In genomic region chr18:21105936-21106335, GRCh38 we compare ENCODE assay signal across 11 cellular contexts. TPM values are rescaled to one million over a fixed set of nuclear protein-coding genes. Genes with fewer than 3 reads are reported as not detected.
DNase-seq lines count a peak whose midpoint lies in the region; ATAC-seq, FAIRE-seq and TF ChIP-seq lines count a peak whose summit lies in the region.
"Had no signal": no experiment of that assay in that cellular context is flagged by ENCODE, and none has a peak within 500 bp of the region (broad histone marks: within the 10 kb centered on the region; RNA-seq: fewer than 3 reads in every experiment).

No MANE protein-coding gene starts in this region.

- H3K36me3 ChIP-seq in OCI-LY1 (ENCODE audit: insufficient read depth, low read length) (peaks cover 4% of the 10 kb centered on the region; the same call in 1 of the 2 replicates), colonic mucosa (no peaks in the 10 kb centered on the region), gastrocnemius medialis (no peaks in the 10 kb centered on the region)

- no peak overlapping the region for H2AFZ ChIP-seq in OCI-LY1 (ENCODE audit: low read length)

- peaks cover 5% of the 10 kb centered on the region for H3K36me3 Mint-ChIP-seq in natural killer cell treated with Interleukin-12 subunit alpha and Interleukin-12 subunit beta and Interleukin-15 and Interleukin-18, amount 100 ng/mL, for 72 hours

- TF ChIP-seq POLR2A in GM12892 (IDR thresholded peaks at IDR 0.05; ENCODE audit: low read depth, low read length) (no peak), gastrocnemius medialis (IDR thresholded peaks at IDR 0.05) (no peak)

- peak; percentile 42 for FAIRE-seq in GM12892 (lab: Jason Lieb, UNC)

- H3K27me3 ChIP-seq in OCI-LY1 (ENCODE audit: insufficient read depth, low read length) (no peaks in the 10 kb centered on the region), colonic mucosa (no peaks in the 10 kb centered on the region), gastrocnemius medialis (no peaks in the 10 kb centered on the region)

- H3F3A ChIP-seq in OCI-LY1 (ENCODE audit: insufficient read depth, low read length): no peaks in the 10 kb centered on the region

- H3K4me3 Mint-ChIP-seq in natural killer cell treated with Interleukin-12 subunit alpha and Interleukin-12 subunit beta and Interleukin-15 and Interleukin-18, amount 100 ng/mL, for 72 hours: peak overlapping the region; percentile 32

- in situ Hi-C loops in gastrocnemius medialis (cut with MboI; ENCODE audit: low sequenced_read_pairs in 4 of 4): no loop called here

- intact Hi-C loops in colonic mucosa (cut with DNase I) (no loop called here), gastrocnemius medialis (cut with DNase I; ENCODE audit: low total_unique reads) (no loop called here)

- H3K4me3 ChIP-seq in OCI-LY1 (ENCODE audit: low read depth, low read length, poor library complexity, severe bottlenecking) (peak overlapping the region; percentile 79), colonic mucosa (no peak overlapping the region), gastrocnemius medialis (no peak overlapping the region)

- H3K27ac ChIP-seq in OCI-LY1 (ENCODE audit: low read depth, low read length, poor library complexity, severe bottlenecking) (no peak overlapping the region), colonic mucosa (no peak overlapping the region), gastrocnemius medialis (no peak overlapping the region)

- ATAC-seq in GM19463 (IDR thresholded peaks at IDR 0.05; ENCODE audit: unreplicated experiment) (peak; percentile 54), GM21576 (IDR thresholded peaks at IDR 0.05; ENCODE audit: unreplicated experiment) (no peak), gastrocnemius medialis (no peak)
- no peak for ATAC-seq in natural killer cell treated with Interleukin-12 subunit alpha and Interleukin-12 subunit beta and Interleukin-15 and Interleukin-18, amount 100 ng/mL, for 72 hours

- H3K79me2 ChIP-seq in OCI-LY1 (ENCODE audit: insufficient read depth, low read length): peaks cover 98% of the 10 kb centered on the region

- peaks cover 44 to 48% of the 10 kb centered on the region in 2 donors for H3K4me1 Mint-ChIP-seq in natural killer cell treated with Interleukin-12 subunit alpha and Interleukin-12 subunit beta and Interleukin-15 and Interleukin-18, amount 100 ng/mL, for 72 hours (ENCODE audit: low read depth in 2 of 2)

- peak overlapping the region in 1 of 2 donors; percentile 3 for H3K27ac Mint-ChIP-seq in natural killer cell treated with Interleukin-12 subunit alpha and Interleukin-12 subunit beta and Interleukin-15 and Interleukin-18, amount 100 ng/mL, for 72 hours

- H3K9ac ChIP-seq in OCI-LY1 (ENCODE audit: low read length) (peak overlapping the region; percentile 3; the same call in 1 of the 2 replicates), colonic mucosa (ENCODE audit: low read depth in 2 of 2, low read length in 2 of 2) (no peak overlapping the region)

- TF ChIP-seq CTCF in OCI-LY1 (IDR thresholded peaks at IDR 0.05; ENCODE audit: low read length) (no peak), colonic mucosa (IDR thresholded peaks at IDR 0.05) (no peak), gastrocnemius medialis (IDR thresholded peaks at IDR 0.05 in 4 of 5, conservative IDR thresholded peaks at IDR 0.05 in 1 of 5) (no peak)

- H3K4me2 ChIP-seq in OCI-LY1 (ENCODE audit: low read length): peak overlapping the region; percentile 84

- H3K9me3 Mint-ChIP-seq in natural killer cell treated with Interleukin-12 subunit alpha and Interleukin-12 subunit beta and Interleukin-15 and Interleukin-18, amount 100 ng/mL, for 72 hours: no peaks in the 10 kb centered on the region

- peaks cover 5% of the 10 kb centered on the region; the same call in 1 of the 2 replicates for H4K20me1 ChIP-seq in OCI-LY1 (ENCODE audit: insufficient read depth, low read length)

- H3K4me1 ChIP-seq in OCI-LY1 (ENCODE audit: insufficient read depth, low read length, severe bottlenecking) (peaks cover 79% of the 10 kb centered on the region), colonic mucosa (no peaks in the 10 kb centered on the region), gastrocnemius medialis (peaks cover 67 to 78% of the 10 kb centered on the region in 2 donors)

- DNase-seq in GM12892 (ENCODE audit: insufficient read length): no peak
- DNase-seq in natural killer cell treated with Interleukin-12 subunit alpha and Interleukin-12 subunit beta and Interleukin-15 and Interleukin-18, amount 100 ng/mL, for 72 hours (ENCODE audit: low spot score): no peak
- no peak for DNase-seq in dedifferentiated amniotic fluid mesenchymal stem cell (ENCODE audit: extremely low spot score)
- no peak for DNase-seq in colonic mucosa
- DNase-seq in gastrocnemius medialis: no peak
- DNase-seq: central memory CD4-positive, alpha-beta T cell; EL; T-helper 9 cell had no signal

- H3K27me3 Mint-ChIP-seq in natural killer cell treated with Interleukin-12 subunit alpha and Interleukin-12 subunit beta and Interleukin-15 and Interleukin-18, amount 100 ng/mL, for 72 hours: no peaks in the 10 kb centered on the region

- no peaks in the 10 kb centered on the region for H3K9me2 ChIP-seq in OCI-LY1 (ENCODE audit: low read depth, low read length)

- H3K9me3 ChIP-seq in OCI-LY1 (ENCODE audit: low read length) (no peaks in the 10 kb centered on the region), colonic mucosa (no peaks in the 10 kb centered on the region), gastrocnemius medialis (no peaks in the 10 kb centered on the region)

RNA-seq across cellular contexts. Expression of gene ROCK1, which starts 5.7 kb away (rescaled TPM):
- polyA plus RNA-seq in GM12892 (2012; ENCODE audit: missing spikeins): 35.4 TPM
- total RNA-seq in natural killer cell treated with Interleukin-12 subunit alpha and Interleukin-12 subunit beta and Interleukin-15 and Interleukin-18, amount 100 ng/mL, for 72 hours: 10 to 100 TPM; 68.1 to 74.9 TPM
- 10 to 100 TPM; 28.9 to 39.5 TPM for total RNA-seq in colonic mucosa
- 10 to 100 TPM; 11.0 to 15.7 (median 12.7) TPM for total RNA-seq in gastrocnemius medialis
